1 cellular context compared by ENCODE assay signal in genomic region chr11:103051158-103051801, GRCh38.
TF ChIP-seq lines count a peak whose summit lies in the region.

No MANE protein-coding gene starts in this region.

TF ChIP-seq in HepG2, 621 proteins besides CTCF, POLR2A, EP300 and RAD21:
- TF ChIP-seq NFKBIZ (CRISPR knock-in tag; IDR thresholded peaks at IDR 0.05) = no peak
- peak; percentile 28 for TF ChIP-seq HNRNPK (IDR thresholded peaks at IDR 0.05; ENCODE audit: low read depth, low read length, poor library complexity, severe bottlenecking)
